ENCODE assay signal across 20 cellular contexts in the genomic region with DNA sequence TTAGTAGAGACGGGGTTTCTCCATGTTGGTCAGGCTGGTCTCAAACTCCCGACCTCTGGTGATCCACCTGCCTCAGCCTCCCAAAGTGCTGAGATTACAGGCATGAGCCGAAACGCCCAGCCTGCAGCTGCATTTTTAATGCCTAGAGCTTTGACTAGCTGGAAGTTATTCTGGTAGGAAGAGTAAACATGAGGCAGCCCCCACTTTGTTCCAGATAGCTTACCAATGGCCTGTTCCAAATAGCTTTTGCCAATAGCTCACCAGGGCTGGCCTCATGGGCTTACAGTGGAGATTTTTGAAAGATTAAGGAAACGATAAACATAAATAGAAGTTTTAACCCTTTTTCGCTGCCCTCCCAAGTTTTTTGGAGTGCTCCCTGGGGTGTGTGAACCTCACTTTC.
"Had no signal": no experiment of that assay in that cellular context is flagged by ENCODE, and none has a peak within 500 bp of the region (broad histone marks: within the 10 kb centered on the region; RNA-seq: fewer than 3 reads in every experiment).

No MANE protein-coding gene starts in this region.

- DNase-seq: effector memory CD4-positive, alpha-beta T cell; gastrocnemius medialis; immature natural killer cell; left lung; lower lobe of right lung; mesenchymal stem cell; naive B cell; psoas muscle; retina; spleen; stimulated activated CD4-positive, alpha-beta T cell treated with anti-CD3 and anti-CD28 coated beads, Interleukin-2, amount 100 ng/mL, for 24 hours; stimulated activated CD4-positive, alpha-beta T cell treated with anti-CD3 and anti-CD28 coated beads, Interleukin-4, amount 100 ng/mL, for 4 hours; stimulated activated naive B cell treated with anti-CD40 and anti-IgM and Interleukin-4, amounts not matched to agents 10 μg/mL and 1 μg/mL and 100 μg/mL, for 72 hours; stimulated activated naive CD8-positive, alpha-beta T cell treated with anti-CD3 and anti-CD28 coated beads, Interleukin-15, amount 100 ng/mL, for 72 hours; testis; upper lobe of right lung had no signal

- H3K36me3 ChIP-seq: gastrocnemius medialis had no signal

- H3K27ac ChIP-seq: gastrocnemius medialis, left lung, lower lobe of right lung, psoas muscle, spleen, testis, tibial nerve, upper lobe of right lung, vagina had no signal

- H3K27me3 ChIP-seq: gastrocnemius medialis, left lung, spleen, testis, tibial nerve, upper lobe of right lung, vagina had no signal

- H3K9me3 ChIP-seq: gastrocnemius medialis, left lung, lower lobe of right lung, psoas muscle, spleen, testis, tibial nerve, upper lobe of right lung, vagina had no signal

- H3K4me3 ChIP-seq: gastrocnemius medialis, left lung, lower lobe of right lung, psoas muscle, spleen, testis, tibial nerve, upper lobe of right lung, vagina had no signal

- H3K4me1 ChIP-seq: gastrocnemius medialis, psoas muscle, testis, tibial nerve had no signal

- ATAC-seq: esophagus mucosa; gastrocnemius medialis; left lung; lower lobe of right lung; psoas muscle; sciatic nerve; stimulated activated naive B cell treated with anti-CD40 and anti-IgM and Interleukin-4, amounts not matched to agents 10 μg/mL and 1 μg/mL and 100 μg/mL, for 72 hours; stimulated activated naive CD8-positive, alpha-beta T cell treated with anti-CD3 and anti-CD28 coated beads, Interleukin-15, amount 100 ng/mL, for 72 hours; upper lobe of right lung had no signal
